Comparison of ENCODE assay signal across 17 cellular contexts in the genomic region with DNA sequence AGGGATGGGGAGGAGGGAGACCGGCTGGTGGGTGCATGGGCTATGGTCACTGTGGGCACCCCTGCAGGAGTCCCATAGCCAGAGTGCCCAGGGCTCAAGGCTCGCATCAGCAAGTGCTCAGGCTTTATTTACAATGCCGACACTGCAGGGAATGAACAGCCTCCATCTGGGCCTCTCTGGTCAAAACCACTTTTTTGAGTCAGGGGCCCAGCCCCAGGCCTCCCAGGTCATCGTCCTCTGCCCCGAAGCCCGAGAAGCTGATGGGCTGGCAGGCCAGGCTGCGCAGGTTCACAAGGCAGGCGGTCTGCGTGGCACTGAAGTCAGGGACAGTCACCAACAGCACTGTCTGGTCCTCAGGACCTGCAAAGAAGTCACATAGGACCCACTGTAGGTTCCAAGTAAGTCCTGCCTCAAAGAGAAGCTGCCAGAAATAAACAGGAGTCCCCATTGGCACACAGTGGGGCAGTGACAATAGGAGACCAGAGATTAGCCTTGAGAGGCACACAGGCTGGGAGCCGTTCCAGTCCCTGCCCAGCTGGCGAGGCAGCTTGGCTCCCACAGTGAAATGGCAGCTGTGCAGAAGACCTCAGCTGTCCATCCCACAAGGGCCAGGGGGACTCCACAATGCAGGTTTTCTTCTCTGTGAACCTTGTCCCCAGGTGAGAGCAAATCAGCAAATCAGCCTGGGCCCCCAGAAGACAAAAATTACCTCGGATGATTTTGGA. TPM values are rescaled to one million over a fixed set of nuclear protein-coding genes. Genes with fewer than 3 reads are reported as not detected.
A peak's percentile ranks its signal among the peaks of the same experiment; 100 is the strongest.
DNase-seq lines count a peak whose midpoint lies in the region; ATAC-seq, FAIRE-seq and TF ChIP-seq lines count a peak whose summit lies in the region.
"Had no signal": no experiment of that assay in that cellular context is flagged by ENCODE, and none has a peak within 500 bp of the region (broad histone marks: within the 10 kb centered on the region; RNA-seq: fewer than 3 reads in every experiment).

No MANE protein-coding gene starts in this region.

- peaks cover 7% of the 10 kb centered on the region for H3K4me1 Mint-ChIP-seq in activated CD8-positive, alpha-beta T cell treated with anti-CD3 and anti-CD28 coated beads for 36 hours (ENCODE audit: low read depth)

- no peak overlapping the region for H4K91ac ChIP-seq in H1 (replicated peaks; ENCODE audit: insufficient read length, low read length)

- no peak overlapping the region for H3K9ac ChIP-seq in H1 (replicated peaks in 1 of 4; ENCODE audit: extremely low read depth in 1 of 4, low read depth in 3 of 4, low read length in 3 of 4)
- H3K9ac ChIP-seq: SK-N-SH had no signal

- FAIRE-seq in H1 (lab: Jason Lieb, UNC) = no peak
- FAIRE-seq: islet of Langerhans had no signal

- no peak overlapping the region for H3K14ac ChIP-seq in H1 (ENCODE audit: insufficient read length)

- peak; percentile 34 for DNase-seq in RPMI7951 (ENCODE audit: low read depth)
- DNase-seq in H1 (ENCODE audit: low read depth in 1 of 2, low spot score in 2 of 2) = no peak
- DNase-seq in substantia nigra (lab: John Stamatoyannopoulos, UW) = peak in 48 of 49 donors; percentile 10 to 95 (median 79)
- DNase-seq in central memory CD4-positive, alpha-beta T cell = no peak
- no peak for DNase-seq in activated CD8-positive, alpha-beta T cell treated with anti-CD3 and anti-CD28 coated beads for 36 hours
- DNase-seq: activated CD8-positive, alpha-beta memory T cell treated with anti-CD3 and anti-CD28 coated beads for 24 hours; CD4-positive, CD25-positive, alpha-beta regulatory T cell; EL; foreskin melanocyte; H9; stimulated activated CD4-positive, alpha-beta T cell treated with anti-CD3 and anti-CD28 coated beads, Interleukin-15, amount 100 ng/mL, for 24 hours had no signal

- H3K27ac ChIP-seq in H1 (ENCODE audit: low read depth, low read length) (no peak overlapping the region), layer of hippocampus (ENCODE audit: low read depth, low read length) (peak overlapping the region; percentile 95), substantia nigra (ENCODE audit: low read depth, low read length, poor library complexity, severe bottlenecking) (peak overlapping the region; percentile 91)
- H3K27ac ChIP-seq: prostate gland had no signal

- H4K8ac ChIP-seq in H1 (ENCODE audit: extremely low read depth, insufficient read depth, low read length) = no peak overlapping the region

- H2BK20ac ChIP-seq in H1 (ENCODE audit: low read length) = no peak overlapping the region

- H3K23ac ChIP-seq in H1 (ENCODE audit: insufficient read length) = no peak overlapping the region

- H3K23me2 ChIP-seq in H1 (ENCODE audit: low read depth, low read length) = no peaks in the 10 kb centered on the region

- H4K5ac ChIP-seq in H1 (ENCODE audit: insufficient read length, low read depth, low read length) = no peak overlapping the region

- no peak overlapping the region for H2BK5ac ChIP-seq in H1 (ENCODE audit: low read depth, low read length)

- H4K20me1 ChIP-seq in H1 (replicated peaks in 1 of 2; ENCODE audit: control insufficient read depth in 1 of 2, insufficient read depth in 2 of 2, low read length in 2 of 2) = peaks cover 4 to 15% of the 10 kb centered on the region in 2 experiments

- WGBS in H1 (ENCODE audit: extremely low coverage in 1 of 2, insufficient coverage in 1 of 2, insufficient read length in 1 of 2, insufficient replicate concordance in 2 of 2, low coverage in 1 of 2, low lambda C conversion rate in 2 of 2, missing lambda C conversion rate in 1 of 2), 2 experiments = 93% methylated on average over 12 of the region's 12 CpGs; no CpG with 5 or more reads in 1 of the 2 experiments

- TF ChIP-seq EP300 in H1 (IDR thresholded peaks at IDR 0.05; ENCODE audit: borderline replicate concordance in 1 of 2, low read depth in 2 of 2, low read length in 2 of 2) = no peak

- ATAC-seq in GM19452 (IDR thresholded peaks at IDR 0.05; ENCODE audit: unreplicated experiment) = no peak
- no peak for ATAC-seq in activated CD8-positive, alpha-beta T cell treated with anti-CD3 and anti-CD28 coated beads for 36 hours

- TF ChIP-seq RAD21 in H1 (IDR thresholded peaks at IDR 0.05 in 1 of 2, conservative IDR thresholded peaks at IDR 0.05 in 1 of 2; ENCODE audit: low read depth in 2 of 2, low read length in 2 of 2) = no peak

- H3K4me3 ChIP-seq in H1 (ENCODE audit: extremely low read depth in 1 of 4, insufficient read depth in 2 of 4, low read depth in 3 of 4, low read length in 4 of 4) = no peak overlapping the region
- H3K4me3 ChIP-seq: prostate gland had no signal

- no peaks in the 10 kb centered on the region for H3K9me3 Mint-ChIP-seq in activated CD8-positive, alpha-beta T cell treated with anti-CD3 and anti-CD28 coated beads for 36 hours
- H3K9me3 Mint-ChIP-seq: CD4-positive, CD25-positive, alpha-beta regulatory T cell; H9 had no signal

- H2BK12ac ChIP-seq in H1 (ENCODE audit: low read depth, low read length) = no peak overlapping the region

- peaks cover 4% of the 10 kb centered on the region; the same call in 1 of the 2 replicates for H3K79me1 ChIP-seq in H1 (ENCODE audit: low read depth, low read length)

- peaks cover 14 to 49% (median 29%) of the 10 kb centered on the region in 4 experiments; a peak in 6 of 8 replicates for H3K36me3 ChIP-seq in H1 (ENCODE audit: control insufficient read depth in 2 of 4, insufficient read depth in 4 of 4, low read length in 3 of 4)
- H3K36me3 ChIP-seq: prostate gland had no signal

- CTCF ChIA-PET in H1 (lab: Charles Lee; ENCODE audit: partially characterized antibody) = interaction anchor here (0.7 to 1.8 kb wide), 6 partner anchors 8 to 82 kb away, joined by 3 to 5 read pairs (median 4); a partner anchor contains a TSS
- CTCF ChIA-PET in activated CD8-positive, alpha-beta T cell treated with anti-CD3 and anti-CD28 coated beads for 36 hours (lab: Charles Lee) = no interaction called here

- H3K4me3 Mint-ChIP-seq in activated CD8-positive, alpha-beta T cell treated with anti-CD3 and anti-CD28 coated beads for 36 hours = no peak overlapping the region
- H3K4me3 Mint-ChIP-seq: H9 had no signal

- intact Hi-C loops in activated CD8-positive, alpha-beta T cell treated with anti-CD3 and anti-CD28 coated beads for 36 hours (cut with micrococcal nuclease) = no loop called here

- H2AK5ac ChIP-seq in H1 (ENCODE audit: low read depth, low read length) = no peak overlapping the region

- H2BK120ac ChIP-seq in H1 (replicated peaks; ENCODE audit: low read depth, low read length) = no peak overlapping the region

- no peak overlapping the region for H3K27ac Mint-ChIP-seq in activated CD8-positive, alpha-beta T cell treated with anti-CD3 and anti-CD28 coated beads for 36 hours
- H3K27ac Mint-ChIP-seq: CD4-positive, CD25-positive, alpha-beta regulatory T cell; H9 had no signal

- H3K4me1 ChIP-seq in H1 (replicated peaks in 1 of 4; ENCODE audit: control insufficient read depth in 3 of 4, insufficient read depth in 4 of 4, low read length in 3 of 4) = peaks cover 0 to 2% (median 0%) of the 10 kb centered on the region in 4 experiments; a peak in 1 of 7 replicates
- H3K4me1 ChIP-seq: prostate gland had no signal

- no peak for TF ChIP-seq CTCF in H1 (IDR thresholded peaks at IDR 0.05; ENCODE audit: control extremely low read depth in 1 of 3, insufficient read depth in 1 of 3, low read depth in 1 of 3, low read length in 3 of 3)
- TF ChIP-seq CTCF in activated CD8-positive, alpha-beta T cell treated with anti-CD3 and anti-CD28 coated beads for 36 hours (IDR thresholded peaks at IDR 0.05) = no peak

- H3K18ac ChIP-seq in H1 (ENCODE audit: extremely low read depth, low read length) = no peak overlapping the region

- no peak overlapping the region for H3K56ac ChIP-seq in H1 (replicated peaks; ENCODE audit: insufficient read length, low read depth, low read length)

- no peaks in the 10 kb centered on the region for H3K27me3 ChIP-seq in H1 (replicated peaks in 1 of 4; ENCODE audit: control insufficient read depth in 3 of 4, extremely low read depth in 1 of 4, insufficient read depth in 3 of 4, low read length in 3 of 4)
- no peaks in the 10 kb centered on the region for H3K27me3 ChIP-seq in layer of hippocampus (ENCODE audit: control insufficient read depth, insufficient read depth, low read length)

- H3K79me2 ChIP-seq in H1 (ENCODE audit: control insufficient read depth in 1 of 2, insufficient read depth in 2 of 2, low read length in 2 of 2) = peaks cover 0 to 4% of the 10 kb centered on the region in 2 experiments; a peak in 2 of 4 replicates

- POLR2A ChIA-PET in H1 (lab: Charles Lee; ENCODE audit: partially characterized antibody) = interaction anchor here (0.8 to 3.4 kb wide), 12 partner anchors 8 to 67 kb away, joined by 3 to 13 read pairs (median 3); a partner anchor contains a TSS
- POLR2A ChIA-PET in activated CD8-positive, alpha-beta T cell treated with anti-CD3 and anti-CD28 coated beads for 36 hours (lab: Charles Lee) = interaction anchor here (1.0 to 2.5 kb wide), 6 partner anchors 8 to 70 kb away, joined by 3 to 17 read pairs (median 7); a partner anchor contains a TSS

- TF ChIP-seq POLR2A in H1 (IDR thresholded peaks at IDR 0.05; ENCODE audit: control extremely low read depth in 1 of 2, low read depth in 2 of 2, low read length in 2 of 2) = 0 out of 3 replicates have a peak, but pooled peaks of 1 of the 2 experiments have one; percentile 9

- no peak overlapping the region for H2BK15ac ChIP-seq in H1 (ENCODE audit: low read length)

- no peak overlapping the region for H3K4me2 ChIP-seq in H1 (ENCODE audit: insufficient read depth in 1 of 2, low read depth in 2 of 2, low read length in 2 of 2)
- H3K4me2 ChIP-seq: SK-N-SH had no signal

- H3K4ac ChIP-seq in H1 (replicated peaks; ENCODE audit: insufficient read length, low read depth, low read length) = no peak overlapping the region

- no peaks in the 10 kb centered on the region for H3K9me3 ChIP-seq in H1 (ENCODE audit: insufficient read depth in 2 of 2, low read depth in 1 of 2, low read length in 1 of 2)
- H3K9me3 ChIP-seq: prostate gland, SK-N-SH had no signal

- peaks cover 33% of the 10 kb centered on the region for H3K36me3 Mint-ChIP-seq in activated CD8-positive, alpha-beta T cell treated with anti-CD3 and anti-CD28 coated beads for 36 hours (ENCODE audit: low read depth)

- no peaks in the 10 kb centered on the region for H3K27me3 Mint-ChIP-seq in activated CD8-positive, alpha-beta T cell treated with anti-CD3 and anti-CD28 coated beads for 36 hours
- H3K27me3 Mint-ChIP-seq: CD4-positive, CD25-positive, alpha-beta regulatory T cell had no signal

- H2AFZ ChIP-seq in H1 (ENCODE audit: low read length) = no peak overlapping the region

RNA-seq across cellular contexts. Expression of a gene that starts 8.6 kb away (rescaled TPM):
- 193 and 210 TPM in 2 replicates for total RNA-seq in RPMI7951 (2014; rRNA removed; shearing (Covaris generic))
- total RNA-seq in H1 (2021; fragmentation: NEBNext Ultra II Directional; extraction: Animal tissue kit (Norgen Biotek cat#: 25700)) = 148 TPM in 2 replicates
- 214 and 289 TPM in 2 replicates for polyA plus RNA-seq in H1 (2011; rRNA removed)
- 206 TPM for polyA plus RNA-seq in H1 (2011; cell fraction: cytosol; rRNA removed)
- polyA plus RNA-seq in H1 (2011; cell fraction: nucleus; rRNA removed) = 348 TPM
- 147 to 186 TPM (median 179 TPM) in 4 replicates for polyA plus RNA-seq in H1 (2012, experiment 1 of 2)
- 203 TPM for polyA plus RNA-seq in H1 (2012, experiment 2 of 2)
- 97.2 TPM for polyA plus RNA-seq in H1 (2013, experiment 1 of 2)
- polyA plus RNA-seq in H1 (2013, experiment 2 of 2) = 100 TPM
- polyA minus RNA-seq in H1 (2011; rRNA and poly(A)+ RNA removed) = 98.1 and 115 TPM in 2 replicates
- polyA minus RNA-seq in H1 (2011; cell fraction: cytosol; rRNA and poly(A)+ RNA removed) = 58.5 TPM
- polyA minus RNA-seq in H1 (2011; cell fraction: nucleus; rRNA and poly(A)+ RNA removed) = 88.3 TPM
- total RNA-seq in activated CD8-positive, alpha-beta T cell treated with anti-CD3 and anti-CD28 coated beads for 36 hours = 100 to 1,000 TPM; 243 to 251 TPM

RNA-seq across cellular contexts. Expression of a gene that starts 10.6 kb away (rescaled TPM):
- total RNA-seq in RPMI7951 (2014; rRNA removed; shearing (Covaris generic)) = 73.7 and 79.7 TPM in 2 replicates
- 39.4 and 41.2 TPM in 2 replicates for total RNA-seq in H1 (2021; fragmentation: NEBNext Ultra II Directional; extraction: Animal tissue kit (Norgen Biotek cat#: 25700))
- polyA plus RNA-seq in H1 (2011; rRNA removed) = 10.4 and 18.4 TPM in 2 replicates
- polyA plus RNA-seq in H1 (2011; cell fraction: cytosol; rRNA removed) = 9.4 TPM
- polyA plus RNA-seq in H1 (2011; cell fraction: nucleus; rRNA removed) = 49.1 TPM
- 29.7 to 44.2 TPM (median 41.7 TPM) in 4 replicates for polyA plus RNA-seq in H1 (2012, experiment 1 of 2)
- 26.9 TPM for polyA plus RNA-seq in H1 (2012, experiment 2 of 2)
- polyA plus RNA-seq in H1 (2013, experiment 1 of 2) = 44.5 TPM
- 41.1 TPM for polyA plus RNA-seq in H1 (2013, experiment 2 of 2)
- 8.0 and 10.4 TPM in 2 replicates for polyA minus RNA-seq in H1 (2011; rRNA and poly(A)+ RNA removed)
- 16.9 TPM for polyA minus RNA-seq in H1 (2011; cell fraction: cytosol; rRNA and poly(A)+ RNA removed)
- 15.4 TPM for polyA minus RNA-seq in H1 (2011; cell fraction: nucleus; rRNA and poly(A)+ RNA removed)
- 10 to 100 TPM; 29.1 to 30.4 TPM for total RNA-seq in activated CD8-positive, alpha-beta T cell treated with anti-CD3 and anti-CD28 coated beads for 36 hours

RNA-seq across cellular contexts. Expression of a gene that starts 26.4 kb away (rescaled TPM):
- not detected in 2 replicates for total RNA-seq in RPMI7951 (2014; rRNA removed; shearing (Covaris generic))
- total RNA-seq in H1 (2021; fragmentation: NEBNext Ultra II Directional; extraction: Animal tissue kit (Norgen Biotek cat#: 25700)) = 3.3 and 3.6 TPM in 2 replicates
- 1.4 and 3.4 TPM in 2 replicates for polyA plus RNA-seq in H1 (2011; rRNA removed)
- 1.8 TPM for polyA plus RNA-seq in H1 (2011; cell fraction: cytosol; rRNA removed)
- 3.0 TPM for polyA plus RNA-seq in H1 (2011; cell fraction: nucleus; rRNA removed)
- 2.1 to 4.1 TPM (median 2.5 TPM) in 4 replicates for polyA plus RNA-seq in H1 (2012, experiment 1 of 2)
- 8.2 TPM for polyA plus RNA-seq in H1 (2012, experiment 2 of 2)
- polyA plus RNA-seq in H1 (2013, experiment 1 of 2) = 1.8 TPM
- polyA plus RNA-seq in H1 (2013, experiment 2 of 2) = 2.9 TPM
- polyA minus RNA-seq in H1 (2011; rRNA and poly(A)+ RNA removed) = 2.1 and 3.8 TPM in 2 replicates
- not detected for polyA minus RNA-seq in H1 (2011; cell fraction: cytosol; rRNA and poly(A)+ RNA removed)
- not detected for polyA minus RNA-seq in H1 (2011; cell fraction: nucleus; rRNA and poly(A)+ RNA removed)
- total RNA-seq in activated CD8-positive, alpha-beta T cell treated with anti-CD3 and anti-CD28 coated beads for 36 hours = not detected
- total RNA-seq: CD4-positive, CD25-positive, alpha-beta regulatory T cell; mucosa of gallbladder; prostate gland had no signal
- polyA plus RNA-seq: CD4-positive, CD25-positive, alpha-beta regulatory T cell; SK-N-SH had no signal

RNA-seq across cellular contexts. Expression of a gene that starts 32.4 kb away (rescaled TPM):
- 13.1 and 35.0 TPM in 2 replicates for total RNA-seq in RPMI7951 (2014; rRNA removed; shearing (Covaris generic))
- total RNA-seq in H1 (2021; fragmentation: NEBNext Ultra II Directional; extraction: Animal tissue kit (Norgen Biotek cat#: 25700)) = 14.5 and 14.9 TPM in 2 replicates
- 12.0 and 20.4 TPM in 2 replicates for polyA plus RNA-seq in H1 (2011; rRNA removed)
- 13.0 TPM for polyA plus RNA-seq in H1 (2011; cell fraction: cytosol; rRNA removed)
- 36.8 TPM for polyA plus RNA-seq in H1 (2011; cell fraction: nucleus; rRNA removed)
- 10.1 to 15.2 TPM (median 13.5 TPM) in 4 replicates for polyA plus RNA-seq in H1 (2012, experiment 1 of 2)
- polyA plus RNA-seq in H1 (2012, experiment 2 of 2) = 12.7 TPM
- 12.6 TPM for polyA plus RNA-seq in H1 (2013, experiment 1 of 2)
- 10.2 TPM for polyA plus RNA-seq in H1 (2013, experiment 2 of 2)
- polyA minus RNA-seq in H1 (2011; rRNA and poly(A)+ RNA removed) = 9.6 TPM in 2 replicates
- 11.3 TPM for polyA minus RNA-seq in H1 (2011; cell fraction: cytosol; rRNA and poly(A)+ RNA removed)
- polyA minus RNA-seq in H1 (2011; cell fraction: nucleus; rRNA and poly(A)+ RNA removed) = 19.8 TPM
- total RNA-seq in activated CD8-positive, alpha-beta T cell treated with anti-CD3 and anti-CD28 coated beads for 36 hours = 10 to 100 TPM; 35.4 to 37.2 TPM

RNA-seq across cellular contexts. Expression of a gene that starts 49.4 kb away (rescaled TPM):
- total RNA-seq in RPMI7951 (2014; rRNA removed; shearing (Covaris generic)) = 0.36 and 0.78 TPM in 2 replicates
- 1.4 and 2.1 TPM in 2 replicates for total RNA-seq in H1 (2021; fragmentation: NEBNext Ultra II Directional; extraction: Animal tissue kit (Norgen Biotek cat#: 25700))
- polyA plus RNA-seq in H1 (2011; rRNA removed) = 2.9 and 4.3 TPM in 2 replicates
- polyA plus RNA-seq in H1 (2011; cell fraction: cytosol; rRNA removed) = 4.5 TPM
- 3.5 TPM for polyA plus RNA-seq in H1 (2011; cell fraction: nucleus; rRNA removed)
- 0.94 to 2.6 TPM (median 2.2 TPM) in 4 replicates for polyA plus RNA-seq in H1 (2012, experiment 1 of 2)
- polyA plus RNA-seq in H1 (2012, experiment 2 of 2) = 1.3 TPM
- polyA plus RNA-seq in H1 (2013, experiment 1 of 2) = 0.97 TPM
- 0.90 TPM for polyA plus RNA-seq in H1 (2013, experiment 2 of 2)
- 0.88 and 1.6 TPM in 2 replicates for polyA minus RNA-seq in H1 (2011; rRNA and poly(A)+ RNA removed)
- polyA minus RNA-seq in H1 (2011; cell fraction: cytosol; rRNA and poly(A)+ RNA removed) = not detected
- 0.80 TPM for polyA minus RNA-seq in H1 (2011; cell fraction: nucleus; rRNA and poly(A)+ RNA removed)
- total RNA-seq in activated CD8-positive, alpha-beta T cell treated with anti-CD3 and anti-CD28 coated beads for 36 hours = under 1 TPM in 1 of 2 experiments, not detected in 1; 0.49 TPM
- polyA plus RNA-seq: CD4-positive, CD25-positive, alpha-beta regulatory T cell had no signal

Comparison
In these comparisons a context has a peak if more than half of its experiments do, and no peak if none do; other contexts are left out.
1. DNase-seq: peak in RPMI7951 (single experiment) and substantia nigra (48 of 49); none in H1 (0 of 2), central memory CD4-positive, alpha-beta T cell (single experiment) and activated CD8-positive, alpha-beta T cell treated with anti-CD3 and anti-CD28 coated beads for 36 hours (single experiment).